25 cellular contexts compared by ENCODE assay signal in genomic region chr10:4296165-4296564, GRCh38.
"Had no signal": no experiment of that assay in that cellular context is flagged by ENCODE, and none has a peak within 500 bp of the region (broad histone marks: within the 10 kb centered on the region; RNA-seq: fewer than 3 reads in every experiment).

No MANE protein-coding gene starts in this region.

- H3K4me3 ChIP-seq: adrenal gland, body of pancreas had no signal

- ATAC-seq: activated CD4-positive, CD25-positive, alpha-beta regulatory T cell treated with anti-CD3 and anti-CD28 coated beads, Interleukin-2, amount 50 U/mL, for 24 hours; activated CD8-positive, alpha-beta T cell treated with anti-CD3 and anti-CD28 coated beads for 36 hours; body of pancreas had no signal

- H3K4me3 Mint-ChIP-seq: activated CD8-positive, alpha-beta T cell treated with anti-CD3 and anti-CD28 coated beads for 36 hours; activated naive CD8-positive, alpha-beta T cell treated with anti-CD3 and anti-CD28 coated beads, Interleukin-2, amount 10 ng/mL, durations not matched to agents 7 days and 5 days; central memory CD8-positive, alpha-beta T cell had no signal

- H3K4me1 ChIP-seq: adrenal gland, body of pancreas had no signal

- H3K4me1 Mint-ChIP-seq: activated naive CD8-positive, alpha-beta T cell treated with anti-CD3 and anti-CD28 coated beads, Interleukin-2, amount 10 ng/mL, durations not matched to agents 7 days and 5 days; central memory CD8-positive, alpha-beta T cell had no signal

- H3K27ac ChIP-seq: adrenal gland, body of pancreas, WERI-Rb-1 had no signal

- H3K27me3 ChIP-seq: adrenal gland, body of pancreas had no signal

- DNase-seq: activated CD4-positive, alpha-beta T cell treated with anti-CD3 and anti-CD28 coated beads for 4 hours; activated CD8-positive, alpha-beta memory T cell treated with anti-CD3 and anti-CD28 coated beads, Interleukin-2, amount 50 U/mL, for 4 hours; activated CD8-positive, alpha-beta T cell treated with anti-CD3 and anti-CD28 coated beads for 36 hours; activated naive CD4-positive, alpha-beta T cell treated with anti-CD3 and anti-CD28 coated beads, Interleukin-2, amount 50 U/mL, for 16 hours; activated naive CD8-positive, alpha-beta T cell treated with anti-CD3 and anti-CD28 coated beads, Interleukin-2, amount 10 ng/mL, durations not matched to agents 7 days and 5 days; activated T-cell treated with anti-CD3 and anti-CD28 coated beads, Interleukin-2, amount 50 U/mL, for 1 hour; adrenal gland; aorta; body of pancreas; Kasumi-1; KBM-7; NCI-H1048; NCI-H146; NCI-H187 treated with DMSO at 0.1 percent for 48 hours; NCI-H2081 treated with DMSO at 0.1 percent for 48 hours; NCI-H2171 treated with DMSO at 0.1 percent for 48 hours; NCI-H226; NCI-H526; NK-92 treated with Interleukin-12 subunit alpha and Interleukin-12 subunit beta, amount 100 ng/mL, for 24 hours; SHP77; T-helper 2 cell; T1000; WERI-Rb-1 had no signal

- H3K9me3 Mint-ChIP-seq: activated CD8-positive, alpha-beta T cell treated with anti-CD3 and anti-CD28 coated beads for 36 hours; central memory CD8-positive, alpha-beta T cell had no signal

- H3K36me3 ChIP-seq: adrenal gland, WERI-Rb-1 had no signal

- H3K27ac Mint-ChIP-seq: activated CD8-positive, alpha-beta T cell treated with anti-CD3 and anti-CD28 coated beads for 36 hours; activated naive CD8-positive, alpha-beta T cell treated with anti-CD3 and anti-CD28 coated beads, Interleukin-2, amount 10 ng/mL, durations not matched to agents 7 days and 5 days had no signal

- H3K27me3 Mint-ChIP-seq: central memory CD8-positive, alpha-beta T cell had no signal

- H3K36me3 Mint-ChIP-seq: activated naive CD8-positive, alpha-beta T cell treated with anti-CD3 and anti-CD28 coated beads, Interleukin-2, amount 10 ng/mL, durations not matched to agents 7 days and 5 days had no signal

- H3K9me3 ChIP-seq: adrenal gland, body of pancreas had no signal
